In genomic region chr5:52693279-52693678, GRCh38 we compare ENCODE assay signal across 8 cellular contexts.
A peak's percentile ranks its signal among the peaks of the same experiment; 100 is the strongest.
DNase-seq lines count a peak whose midpoint lies in the region; ATAC-seq lines count a peak whose summit lies in the region.

No MANE protein-coding gene starts in this region.

- peaks cover 2% of the 10 kb centered on the region for H3K9me3 Mint-ChIP-seq in activated CD4-positive, alpha-beta memory T cell treated with anti-CD3 and anti-CD28 coated beads for 36 hours

- peak; percentile 55 for DNase-seq in NCI-H748 (lab: John Stamatoyannopoulos, UW; ENCODE audit: unreplicated experiment)
- no peak for DNase-seq in NCI-H748 treated with DMSO at 0.1 percent for 48 hours (lab: John Stamatoyannopoulos, UW)
- DNase-seq in activated CD4-positive, alpha-beta memory T cell treated with anti-CD3 and anti-CD28 coated beads for 36 hours = peak; percentile 35
- peak; percentile 73 for DNase-seq in cardiac septum (ENCODE audit: low spot score)
- DNase-seq in stimulated activated CD4-positive, alpha-beta T cell treated with anti-CD3 and anti-CD28 coated beads, Interleukin-2, amount 100 ng/mL, for 24 hours = peak; percentile 22 to 30
- DNase-seq in NOMO-1 treated with dmso at 0.1 percent for 144 hours (lab: John Stamatoyannopoulos, UW; ENCODE audit: unreplicated experiment) = no peak

- CTCF ChIA-PET in activated CD4-positive, alpha-beta memory T cell treated with anti-CD3 and anti-CD28 coated beads for 36 hours (lab: Charles Lee) = interaction anchor here (0.6 to 2.9 kb wide), 14 partner anchors 8 to 416 kb away, joined by 3 to 18 read pairs (median 4); partner anchors contain the start of gene MOCS2

- POLR2A ChIA-PET in activated CD4-positive, alpha-beta memory T cell treated with anti-CD3 and anti-CD28 coated beads for 36 hours (lab: Charles Lee) = no interaction called here

- H3K27me3 Mint-ChIP-seq in activated CD4-positive, alpha-beta memory T cell treated with anti-CD3 and anti-CD28 coated beads for 36 hours = no peaks in the 10 kb centered on the region

- H3K36me3 Mint-ChIP-seq in activated CD4-positive, alpha-beta memory T cell treated with anti-CD3 and anti-CD28 coated beads for 36 hours = no peaks in the 10 kb centered on the region

- no peak overlapping the region for H3K4me3 Mint-ChIP-seq in activated CD4-positive, alpha-beta memory T cell treated with anti-CD3 and anti-CD28 coated beads for 36 hours

- intact Hi-C loops in activated CD4-positive, alpha-beta memory T cell treated with anti-CD3 and anti-CD28 coated beads for 36 hours (cut with micrococcal nuclease) = loop anchor here (1.0 to 5.0 kb wide), 2 partner anchors 94 to 222 kb away; partner anchors contain the start of genes ITGA1 and PELO
- intact Hi-C loops in cardiac septum (cut with DNase I) = loop anchor here (5.0 kb wide), 3 partner anchors 34 to 224 kb away; partner anchors contain the start of genes ITGA1 and PELO

- H3K27ac Mint-ChIP-seq in activated CD4-positive, alpha-beta memory T cell treated with anti-CD3 and anti-CD28 coated beads for 36 hours = no peak overlapping the region

- ATAC-seq in HG03045 (IDR thresholded peaks at IDR 0.05; ENCODE audit: unreplicated experiment) (peak; percentile 57), GM19351 (IDR thresholded peaks at IDR 0.05; ENCODE audit: unreplicated experiment) (no peak)

- no peaks in the 10 kb centered on the region for H3K4me1 Mint-ChIP-seq in activated CD4-positive, alpha-beta memory T cell treated with anti-CD3 and anti-CD28 coated beads for 36 hours (ENCODE audit: low read depth)

Comparison
In these comparisons a context has a peak if more than half of its experiments do, and no peak if none do; other contexts are left out.
1. DNase-seq: peak in NCI-H748 (single experiment), activated CD4-positive, alpha-beta memory T cell treated with anti-CD3 and anti-CD28 coated beads for 36 hours (single experiment), cardiac septum (single experiment) and stimulated activated CD4-positive, alpha-beta T cell treated with anti-CD3 and anti-CD28 coated beads, Interleukin-2, amount 100 ng/mL, for 24 hours (2 of 2); none in NCI-H748 treated with DMSO at 0.1 percent for 48 hours (single experiment) and NOMO-1 treated with dmso at 0.1 percent for 144 hours (single experiment).